25 cellular contexts compared by ENCODE assay signal in the genomic region with DNA sequence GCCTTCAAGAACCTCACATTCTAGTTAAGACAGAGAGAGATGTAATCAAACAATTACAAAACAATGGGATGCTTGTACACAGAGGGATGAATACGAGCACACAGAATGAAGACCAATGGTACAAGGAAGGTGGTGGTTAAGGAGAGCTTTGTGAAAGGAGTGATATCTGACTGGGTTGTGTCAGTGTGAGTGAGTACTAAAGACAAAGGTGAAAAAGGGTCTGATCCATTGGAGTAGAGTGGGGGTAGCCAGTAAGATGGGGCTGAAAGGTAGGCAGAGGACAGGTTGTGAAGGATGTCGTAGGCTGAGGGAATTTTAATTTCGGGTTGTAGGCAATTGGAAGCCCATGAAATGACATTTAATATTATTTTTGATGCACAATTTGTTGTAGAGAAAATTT. TPM values are rescaled to one million over a fixed set of nuclear protein-coding genes. Genes with fewer than 3 reads are reported as not detected.
"Had no signal": no experiment of that assay in that cellular context is flagged by ENCODE, and none has a peak within 500 bp of the region (broad histone marks: within the 10 kb centered on the region; RNA-seq: fewer than 3 reads in every experiment).

No MANE protein-coding gene starts in this region.

- H3K27me3 Mint-ChIP-seq: activated CD4-positive, alpha-beta memory T cell treated with anti-CD3 and anti-CD28 coated beads for 36 hours; activated CD4-positive, alpha-beta T cell treated with anti-CD3 and anti-CD28 coated beads, Interleukin-2, amount 10 ng/mL, durations not matched to agents 7 days and 5 days; activated naive CD8-positive, alpha-beta T cell treated with anti-CD3 and anti-CD28 coated beads, Interleukin-2, amount 10 ng/mL, durations not matched to agents 7 days and 5 days had no signal

- FAIRE-seq: TTC549 had no signal

- H3K27ac ChIP-seq: adrenal gland, Peyer's patch, RWPE1, SJSA1 had no signal

- DNase-seq: activated CD4-positive, alpha-beta memory T cell treated with anti-CD3 and anti-CD28 coated beads for 36 hours; activated CD4-positive, alpha-beta T cell treated with anti-CD3 and anti-CD28 coated beads, Interleukin-2, amount 10 ng/mL, durations not matched to agents 7 days and 5 days; activated CD4-positive, CD25-positive, alpha-beta regulatory T cell; activated CD8-positive, alpha-beta memory T cell treated with anti-CD3 and anti-CD28 coated beads, Interleukin-2, amount 50 U/mL, for 48 hours; activated naive CD4-positive, alpha-beta T cell treated with anti-CD3 and anti-CD28 coated beads, Interleukin-2, amount 50 U/mL, for 16 hours; activated naive CD8-positive, alpha-beta T cell treated with anti-CD3 and anti-CD28 coated beads, Interleukin-2, amount 10 ng/mL, durations not matched to agents 7 days and 5 days; activated T-cell treated with anti-CD3 and anti-CD28 coated beads, Interleukin-2, amount 50 U/mL, for 1 hour; adrenal gland; anterior cingulate cortex; KG1; MG63; MV-4-11; NCI-H1105; NCI-H1930; NCI-H2171; NCI-H226; NCI-H510A; NCI-H526 treated with DMSO at 0.1 percent for 48 hours; Peyer's patch; SHP77; T-helper 2 cell; T1000 had no signal

- H3K4me3 ChIP-seq: adrenal gland, MG63, Peyer's patch, SJSA1 had no signal

- H3K4me3 Mint-ChIP-seq: activated CD4-positive, alpha-beta memory T cell treated with anti-CD3 and anti-CD28 coated beads for 36 hours; activated CD4-positive, alpha-beta T cell treated with anti-CD3 and anti-CD28 coated beads, Interleukin-2, amount 10 ng/mL, durations not matched to agents 7 days and 5 days; activated naive CD8-positive, alpha-beta T cell treated with anti-CD3 and anti-CD28 coated beads, Interleukin-2, amount 10 ng/mL, durations not matched to agents 7 days and 5 days had no signal

- H3K27me3 ChIP-seq: adrenal gland, MG63, Peyer's patch, SJSA1 had no signal

- H3K9me3 Mint-ChIP-seq: activated CD4-positive, alpha-beta memory T cell treated with anti-CD3 and anti-CD28 coated beads for 36 hours; activated CD4-positive, alpha-beta T cell treated with anti-CD3 and anti-CD28 coated beads, Interleukin-2, amount 10 ng/mL, durations not matched to agents 7 days and 5 days; activated naive CD8-positive, alpha-beta T cell treated with anti-CD3 and anti-CD28 coated beads, Interleukin-2, amount 10 ng/mL, durations not matched to agents 7 days and 5 days had no signal

- H3K4me1 ChIP-seq: adrenal gland, Peyer's patch had no signal

- H3K9me3 ChIP-seq: adrenal gland, MG63, Peyer's patch, SJSA1 had no signal

- H3K27ac Mint-ChIP-seq: activated CD4-positive, alpha-beta memory T cell treated with anti-CD3 and anti-CD28 coated beads for 36 hours; activated CD4-positive, alpha-beta T cell treated with anti-CD3 and anti-CD28 coated beads, Interleukin-2, amount 10 ng/mL, durations not matched to agents 7 days and 5 days; activated naive CD8-positive, alpha-beta T cell treated with anti-CD3 and anti-CD28 coated beads, Interleukin-2, amount 10 ng/mL, durations not matched to agents 7 days and 5 days had no signal

RNA-seq across cellular contexts. Expression of gene LHX6, which starts 26.0 kb away (rescaled TPM):
- total RNA-seq: activated CD4-positive, alpha-beta memory T cell treated with anti-CD3 and anti-CD28 coated beads for 36 hours; activated CD4-positive, alpha-beta T cell treated with anti-CD3 and anti-CD28 coated beads, Interleukin-2, amount 10 ng/mL, durations not matched to agents 7 days and 5 days; activated naive CD8-positive, alpha-beta T cell treated with anti-CD3 and anti-CD28 coated beads, Interleukin-2, amount 10 ng/mL, durations not matched to agents 7 days and 5 days had no signal
